Comparison of ENCODE assay signal across 33 cellular contexts in genomic region chr6:152450519-152450918, GRCh38.
DNase-seq lines count a peak whose midpoint lies in the region; ATAC-seq, FAIRE-seq and TF ChIP-seq lines count a peak whose summit lies in the region.
"Had no signal": no experiment of that assay in that cellular context is flagged by ENCODE, and none has a peak within 500 bp of the region (broad histone marks: within the 10 kb centered on the region; RNA-seq: fewer than 3 reads in every experiment).

No MANE protein-coding gene starts in this region.

- DNase-seq in HepG2 (ENCODE audit: low spot score) (no peak), right lobe of liver (no peak), K562 (ENCODE audit: extremely low read depth in 1 of 4, low spot score in 3 of 4) (no peak)
- no peak for DNase-seq in activated naive CD8-positive, alpha-beta T cell treated with anti-CD3 and anti-CD28 coated beads for 36 hours
- DNase-seq: 8988T; ACHN; AML-193; BE2C; C1 segment of cervical spinal cord; Caco-2; Calu3; CD4-positive, alpha-beta memory T cell; CD4-positive, alpha-beta T cell; CD4-positive, CD25-positive, alpha-beta regulatory T cell; CD8-positive, alpha-beta memory T cell; CD8-positive, alpha-beta T cell; COR-L47; DMS 273 treated with DMSO at 0.1 percent for 48 hours; DMS153; DMS53; DMS79; DMS79 treated with DMSO at 0.1 percent for 48 hours; DND-41; EL had no signal

- no peaks in the 10 kb centered on the region for H3K4me1 Mint-ChIP-seq in activated naive CD8-positive, alpha-beta T cell treated with anti-CD3 and anti-CD28 coated beads for 36 hours
- H3K4me1 Mint-ChIP-seq: B cell; CD14-positive monocyte; CD4-positive, alpha-beta memory T cell; CD4-positive, CD25-positive, alpha-beta regulatory T cell; CD8-positive, alpha-beta memory T cell had no signal

- TF ChIP-seq RAD21 in HepG2 (CRISPR knock-in tag; IDR thresholded peaks at IDR 0.05) (no peak), K562 (CRISPR knock-in tag; conservative IDR thresholded peaks at IDR 0.05 in 1 of 2, IDR thresholded peaks at IDR 0.05 in 1 of 2) (no peak)

- intact Hi-C loops in HepG2 (cut with micrococcal nuclease; ENCODE audit: unreplicated experiment) (no loop called here), right lobe of liver (cut with DNase I) (no loop called here), K562 (cut with micrococcal nuclease) (no loop called here)

- H3K79me2 ChIP-seq in HepG2 (ENCODE audit: insufficient read depth, low read length) (no peaks in the 10 kb centered on the region), K562 (ENCODE audit: control insufficient read depth, insufficient read depth, low read length) (no peaks in the 10 kb centered on the region)

- H3K4me2 ChIP-seq in HepG2 (ENCODE audit: low read depth, low read length) (no peak overlapping the region), K562 (ENCODE audit: insufficient read depth, low read length) (no peak overlapping the region)
- H3K4me2 ChIP-seq: A549; BLaER1; BLaER1 treated with 17β-estradiol and CSF1 and Interleukin-3, amounts not matched to agents 10 nM and 100 nM had no signal

- peaks cover 6% of the 10 kb centered on the region for H3K27me3 Mint-ChIP-seq in activated naive CD8-positive, alpha-beta T cell treated with anti-CD3 and anti-CD28 coated beads for 36 hours
- H3K27me3 Mint-ChIP-seq: B cell; CD4-positive, CD25-positive, alpha-beta regulatory T cell; CD8-positive, alpha-beta memory T cell had no signal

- H3K9me3 ChIP-seq in HepG2 (ENCODE audit: low read length) (no peaks in the 10 kb centered on the region), right lobe of liver (no peaks in the 10 kb centered on the region), K562 (replicated peaks; ENCODE audit: control insufficient read depth, insufficient read depth, low read depth, low read length) (no peaks in the 10 kb centered on the region)
- H3K9me3 ChIP-seq: A549, BE2C, Caco-2 had no signal

- no TSS peak for BruUV-seq in HepG2 (replicated peaks; lab: Mats Ljungman, UMichigan)
- no TSS peak for BruUV-seq in K562 (replicated peaks; lab: Mats Ljungman, UMichigan)

- H3K9ac ChIP-seq in HepG2 (ENCODE audit: insufficient read depth, low read depth, low read length), result no peak overlapping the region
- H3K9ac ChIP-seq in K562 (ENCODE audit: insufficient read depth in 1 of 2, low read depth in 2 of 2, low read length in 2 of 2), result no peak overlapping the region
- H3K9ac ChIP-seq: BLaER1; BLaER1 treated with 17β-estradiol and CSF1 and Interleukin-3, amounts not matched to agents 10 nM and 100 nM had no signal

- H3K9me3 Mint-ChIP-seq in activated naive CD8-positive, alpha-beta T cell treated with anti-CD3 and anti-CD28 coated beads for 36 hours, result peaks cover 2% of the 10 kb centered on the region
- H3K9me3 Mint-ChIP-seq: CD4-positive, alpha-beta T cell; CD8-positive, alpha-beta memory T cell had no signal

- no peaks in the 10 kb centered on the region for H3K27me3 ChIP-seq in HepG2 (ENCODE audit: control insufficient read depth in 1 of 2, insufficient read depth in 2 of 2, low read length in 2 of 2)
- H3K27me3 ChIP-seq in right lobe of liver, result no peaks in the 10 kb centered on the region
- H3K27me3 ChIP-seq in K562 (ENCODE audit: control insufficient read depth in 2 of 2, insufficient read depth in 2 of 2, low read length in 2 of 2), result no peaks in the 10 kb centered on the region
- H3K27me3 ChIP-seq: BE2C; BLaER1; BLaER1 treated with 17β-estradiol and CSF1 and Interleukin-3, amounts not matched to agents 10 nM and 100 nM had no signal

- ATAC-seq in HepG2 (no peak), right lobe of liver (no peak), K562 (no peak)
- ATAC-seq: A549; CD8-positive, alpha-beta T cell had no signal

- no peak for TF ChIP-seq POLR2A in HepG2 (IDR thresholded peaks at IDR 0.05; ENCODE audit: insufficient read depth in 1 of 2, low read depth in 2 of 2, low read length in 2 of 2)
- no peak for TF ChIP-seq POLR2A in right lobe of liver (IDR thresholded peaks at IDR 0.05)
- TF ChIP-seq POLR2A in K562 (conservative IDR thresholded peaks at IDR 0.05), result no peak

- H3K4me1 ChIP-seq in HepG2 (ENCODE audit: insufficient read depth, low read length) (no peaks in the 10 kb centered on the region), right lobe of liver (no peaks in the 10 kb centered on the region), K562 (replicated peaks in 1 of 2; ENCODE audit: control insufficient read depth in 2 of 2, insufficient read depth in 2 of 2, low read length in 2 of 2) (no peaks in the 10 kb centered on the region)
- H3K4me1 ChIP-seq: A549; BE2C; BLaER1; BLaER1 treated with 17β-estradiol and CSF1 and Interleukin-3, amounts not matched to agents 10 nM and 100 nM; Caco-2 had no signal

- no peaks in the 10 kb centered on the region for H3K9me1 ChIP-seq in K562 (ENCODE audit: control insufficient read depth, insufficient read depth, low read length)

- TF ChIP-seq CTCF in HepG2 (CRISPR knock-in tag; IDR thresholded peaks at IDR 0.05), result no peak
- TF ChIP-seq CTCF in right lobe of liver (IDR thresholded peaks at IDR 0.05), result no peak
- TF ChIP-seq CTCF in K562 (IDR thresholded peaks at IDR 0.05 in 2 of 3, conservative IDR thresholded peaks at IDR 0.05 in 1 of 3; ENCODE audit: insufficient read depth in 2 of 3, low read depth in 1 of 3, low read length in 3 of 3), result no peak

- H3K4me3 ChIP-seq in HepG2 (replicated peaks in 1 of 3; ENCODE audit: insufficient read depth in 1 of 3, low read depth in 2 of 3, low read length in 3 of 3) (no peak overlapping the region), right lobe of liver (no peak overlapping the region), K562 (no peak overlapping the region)
- H3K4me3 ChIP-seq: A549; BLaER1; BLaER1 treated with 17β-estradiol and CSF1 and Interleukin-3, amounts not matched to agents 10 nM and 100 nM had no signal

- in situ Hi-C loops in HepG2 (cut with HindIII; ENCODE audit: extremely low pct_ligation_motif_present, low pct_unique_long_range_greater_than_20kb) (no loop called here), K562 (cut with MboI) (no loop called here)

- FAIRE-seq in HepG2 (lab: Jason Lieb, UNC) (no peak), K562 (lab: Jason Lieb, UNC) (no peak)
- FAIRE-seq: A204.1, A549, D721Med had no signal

- CTCF ChIA-PET in HepG2 (lab: Yijun Ruan, JAX; ENCODE audit: low intra/inter-chr PET ratio, low total read pairs) (no interaction called here), K562 (lab: Yijun Ruan, JAX; ENCODE audit: low intra/inter-chr PET ratio) (no interaction called here)

- no peak overlapping the region for H2AFZ ChIP-seq in HepG2 (ENCODE audit: low read length)
- H2AFZ ChIP-seq in K562 (ENCODE audit: low read depth, low read length), result no peak overlapping the region

- TF ChIP-seq EP300 in HepG2 (IDR thresholded peaks at IDR 0.05; ENCODE audit: low read depth in 2 of 2, low read length in 2 of 2) (no peak), HepG2 (CRISPR knock-in tag; IDR thresholded peaks at IDR 0.05; ENCODE audit: borderline replicate concordance) (no peak), K562 (IDR thresholded peaks at IDR 0.05; ENCODE audit: low read length) (no peak)

- no peak overlapping the region for H3K4me3 Mint-ChIP-seq in activated naive CD8-positive, alpha-beta T cell treated with anti-CD3 and anti-CD28 coated beads for 36 hours
- H3K4me3 Mint-ChIP-seq: B cell; CD14-positive monocyte; CD4-positive, alpha-beta memory T cell; CD4-positive, alpha-beta T cell; CD4-positive, CD25-positive, alpha-beta regulatory T cell; CD8-positive, alpha-beta memory T cell; CD8-positive, alpha-beta T cell had no signal

- H3K36me3 ChIP-seq in HepG2 (replicated peaks in 1 of 2; ENCODE audit: control insufficient read depth in 1 of 2, insufficient read depth in 2 of 2, low read length in 2 of 2) (no peaks in the 10 kb centered on the region), right lobe of liver (no peaks in the 10 kb centered on the region), K562 (ENCODE audit: control insufficient read depth, insufficient read depth, low read length) (no peaks in the 10 kb centered on the region)
- H3K36me3 ChIP-seq: BE2C; BLaER1; BLaER1 treated with 17β-estradiol and CSF1 and Interleukin-3, amounts not matched to agents 10 nM and 100 nM had no signal

- no peak overlapping the region for H3K27ac Mint-ChIP-seq in activated naive CD8-positive, alpha-beta T cell treated with anti-CD3 and anti-CD28 coated beads for 36 hours
- H3K27ac Mint-ChIP-seq: B cell; CD14-positive monocyte; CD4-positive, alpha-beta memory T cell; CD4-positive, alpha-beta T cell; CD4-positive, CD25-positive, alpha-beta regulatory T cell; CD8-positive, alpha-beta memory T cell; CD8-positive, alpha-beta T cell had no signal

- 47% methylated on average over 4 of the region's 4 CpGs for WGBS in HepG2 (ENCODE audit: low lambda C conversion rate)
- 62% methylated on average over 3 of the region's 4 CpGs for WGBS in right lobe of liver (ENCODE audit: insufficient coverage, low coverage, low lambda C conversion rate, missing lambda C conversion rate)
- 0% methylated on average over 4 of the region's 4 CpGs for WGBS in K562 (ENCODE audit: insufficient coverage, low coverage, missing lambda C conversion rate)

- no peaks in the 10 kb centered on the region for H4K20me1 ChIP-seq in HepG2 (ENCODE audit: insufficient read depth, low read length)
- no peaks in the 10 kb centered on the region for H4K20me1 ChIP-seq in K562 (replicated peaks; ENCODE audit: control insufficient read depth, insufficient read depth, low read length)
- H4K20me1 ChIP-seq: BLaER1; BLaER1 treated with 17β-estradiol and CSF1 and Interleukin-3, amounts not matched to agents 10 nM and 100 nM had no signal

- no peak overlapping the region for H3K27ac ChIP-seq in HepG2 (ENCODE audit: extremely low read length, insufficient read depth, low read length)
- no peak overlapping the region for H3K27ac ChIP-seq in right lobe of liver
- no peak overlapping the region for H3K27ac ChIP-seq in K562 (ENCODE audit: extremely low read depth, low read depth, low read length)
- H3K27ac ChIP-seq: 22Rv1; A549; BLaER1; BLaER1 treated with 17β-estradiol and CSF1 and Interleukin-3, amounts not matched to agents 10 nM and 100 nM; C4-2B had no signal

- POLR2A ChIA-PET in HepG2 (lab: Yijun Ruan, JAX) (no interaction called here), K562 (lab: Yijun Ruan, JAX) (no interaction called here)

- H3K36me3 Mint-ChIP-seq in activated naive CD8-positive, alpha-beta T cell treated with anti-CD3 and anti-CD28 coated beads for 36 hours, result no peaks in the 10 kb centered on the region
- H3K36me3 Mint-ChIP-seq: CD4-positive, alpha-beta memory T cell; CD4-positive, CD25-positive, alpha-beta regulatory T cell had no signal

Comparison
In these comparisons a context has a peak if more than half of its experiments do, and no peak if none do; other contexts are left out.
1. Of the 241 proteins assayed by ChIP-seq in both HepG2 and K562: peak only in HepG2: RAD51; only in K562: TFE3; in both: none; in neither: 238; mixed calls (peak in some experiments, not most) for 1.